In genomic region chr6:40881501-40881900, GRCh38 we compare ENCODE assay signal across 15 cellular contexts.
"Had no signal": no experiment of that assay in that cellular context is flagged by ENCODE, and none has a peak within 500 bp of the region (broad histone marks: within the 10 kb centered on the region; RNA-seq: fewer than 3 reads in every experiment).

No MANE protein-coding gene starts in this region.

- H3K36me3 ChIP-seq: adrenal gland, cardiac muscle cell, tibial artery, uterus had no signal

- H3K9me3 ChIP-seq: adrenal gland, tibial artery, uterus had no signal

- H3K27me3 ChIP-seq: adrenal gland, cardiac muscle cell, uterus had no signal

- H3K27ac ChIP-seq: adrenal gland, cardiac muscle cell, epithelial cell of prostate, tibial artery, uterus had no signal

- H3K4me3 ChIP-seq: adrenal gland, cardiac muscle cell, tibial artery, uterus had no signal

- H3K4me1 ChIP-seq: adrenal gland, tibial artery, uterus had no signal

- DNase-seq: activated CD4-positive, alpha-beta T cell treated with anti-CD3 and anti-CD28 coated beads, Interleukin-2, amount 50 U/mL, for 48 hours; activated CD4-positive, CD25-positive, alpha-beta regulatory T cell treated with anti-CD3 and anti-CD28 coated beads, Interleukin-2, amount 50 U/mL, for 72 hours; activated effector memory CD4-positive, alpha-beta T cell treated with anti-CD3 and anti-CD28 coated beads, Interleukin-2, amount 50 U/mL, for 16 hours; activated T-cell treated with anti-CD3 and anti-CD28 coated beads, Interleukin-2, amount 50 U/mL, for 48 hours; adrenal gland; foreskin melanocyte; head of caudate nucleus; kidney glomerular epithelial cell; mesendoderm; posterior cingulate gyrus; retina; tibial artery; uterus had no signal
